In the genomic region with DNA sequence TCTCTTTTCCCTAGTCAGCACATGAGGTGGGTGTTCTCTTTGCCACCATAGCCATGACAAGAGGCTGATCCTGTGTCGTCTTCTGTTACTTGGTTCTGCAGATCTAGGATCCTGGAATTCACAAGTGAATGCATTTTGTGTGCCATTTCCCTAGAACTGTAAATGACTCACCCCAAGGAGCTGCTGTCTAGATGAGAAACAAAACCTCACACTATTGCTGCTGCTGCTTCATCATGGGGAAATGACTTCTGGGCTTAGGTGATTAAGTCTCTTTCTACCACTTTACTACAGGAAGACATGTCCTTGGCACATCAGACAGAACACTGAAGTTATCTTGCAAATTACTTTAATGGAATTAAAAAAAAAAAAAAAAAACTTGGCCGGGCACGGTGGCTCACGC, we compare ENCODE assay signal across 12 cellular contexts. TPM values are rescaled to one million over a fixed set of nuclear protein-coding genes. Genes with fewer than 3 reads are reported as not detected.
DNase-seq lines count a peak whose midpoint lies in the region; ATAC-seq and TF ChIP-seq lines count a peak whose summit lies in the region.
"Had no signal": no experiment of that assay in that cellular context is flagged by ENCODE, and none has a peak within 500 bp of the region (broad histone marks: within the 10 kb centered on the region; RNA-seq: fewer than 3 reads in every experiment).

No MANE protein-coding gene starts in this region.

- TF ChIP-seq POLR2A in upper lobe of left lung (IDR thresholded peaks at IDR 0.05): no peak

- peaks cover 15% of the 10 kb centered on the region for H3K4me1 Mint-ChIP-seq in activated CD8-positive, alpha-beta T cell treated with anti-CD3 and anti-CD28 coated beads for 36 hours (ENCODE audit: low read depth)
- H3K4me1 Mint-ChIP-seq in activated CD8-positive, alpha-beta T cell treated with anti-CD3 and anti-CD28 coated beads, Interleukin-2, amount 10 ng/mL, durations not matched to agents 7 days and 5 days (ENCODE audit: low read depth): peaks cover 3% of the 10 kb centered on the region
- peaks cover 81% of the 10 kb centered on the region for H3K4me1 Mint-ChIP-seq in dendritic cell treated with granulocyte-macrophage colony-stimulating factor and Interleukin-4, amounts not matched to agents 40 ng/mL and 50 ng/mL, for 4 days (ENCODE audit: low read depth)

- TF ChIP-seq EP300 in upper lobe of left lung (IDR thresholded peaks at IDR 0.05): no peak

- H3K9me3 Mint-ChIP-seq in activated CD8-positive, alpha-beta T cell treated with anti-CD3 and anti-CD28 coated beads for 36 hours: no peaks in the 10 kb centered on the region
- no peaks in the 10 kb centered on the region for H3K9me3 Mint-ChIP-seq in activated CD8-positive, alpha-beta T cell treated with anti-CD3 and anti-CD28 coated beads, Interleukin-2, amount 10 ng/mL, durations not matched to agents 7 days and 5 days (ENCODE audit: insufficient read depth)
- no peaks in the 10 kb centered on the region for H3K9me3 Mint-ChIP-seq in dendritic cell treated with granulocyte-macrophage colony-stimulating factor and Interleukin-4, amounts not matched to agents 40 ng/mL and 50 ng/mL, for 4 days

- H3K4me3 ChIP-seq in upper lobe of left lung: no peak overlapping the region

- H3K27ac Mint-ChIP-seq in activated CD8-positive, alpha-beta T cell treated with anti-CD3 and anti-CD28 coated beads for 36 hours: peak overlapping the region; percentile 8
- no peak overlapping the region for H3K27ac Mint-ChIP-seq in activated CD8-positive, alpha-beta T cell treated with anti-CD3 and anti-CD28 coated beads, Interleukin-2, amount 10 ng/mL, durations not matched to agents 7 days and 5 days
- peak overlapping the region; percentile 71 for H3K27ac Mint-ChIP-seq in dendritic cell treated with granulocyte-macrophage colony-stimulating factor and Interleukin-4, amounts not matched to agents 40 ng/mL and 50 ng/mL, for 4 days

- no peaks in the 10 kb centered on the region for H3K27me3 ChIP-seq in upper lobe of left lung

- DNase-seq in activated CD8-positive, alpha-beta T cell treated with anti-CD3 and anti-CD28 coated beads for 36 hours: no peak
- no peak for DNase-seq in activated CD8-positive, alpha-beta T cell treated with anti-CD3 and anti-CD28 coated beads, Interleukin-2, amount 10 ng/mL, durations not matched to agents 7 days and 5 days
- DNase-seq in MV-4-11 (lab: John Stamatoyannopoulos, UW): peak; percentile 76
- DNase-seq in non-pigmented ciliary epithelial cell (ENCODE audit: low read depth): peak; percentile 30
- no peak for DNase-seq in middle frontal gyrus (ENCODE audit: extremely low spot score, low spot score)
- DNase-seq in inferior parietal cortex (ENCODE audit: extremely low spot score): no peak
- no peak for DNase-seq in upper lobe of left lung
- DNase-seq: DND-41, KBM-7, T1000, trophoblast cell had no signal

- H3K27me3 Mint-ChIP-seq in activated CD8-positive, alpha-beta T cell treated with anti-CD3 and anti-CD28 coated beads for 36 hours: no peaks in the 10 kb centered on the region
- H3K27me3 Mint-ChIP-seq in activated CD8-positive, alpha-beta T cell treated with anti-CD3 and anti-CD28 coated beads, Interleukin-2, amount 10 ng/mL, durations not matched to agents 7 days and 5 days (ENCODE audit: low read depth): no peaks in the 10 kb centered on the region
- no peaks in the 10 kb centered on the region for H3K27me3 Mint-ChIP-seq in dendritic cell treated with granulocyte-macrophage colony-stimulating factor and Interleukin-4, amounts not matched to agents 40 ng/mL and 50 ng/mL, for 4 days

- CTCF ChIA-PET in activated CD8-positive, alpha-beta T cell treated with anti-CD3 and anti-CD28 coated beads for 36 hours (lab: Charles Lee): interaction anchor here (1.4 kb wide), 1 partner anchor 20 kb away, joined by 3 read pairs; no protein-coding TSS in a partner anchor
- CTCF ChIA-PET in activated CD8-positive, alpha-beta T cell treated with anti-CD3 and anti-CD28 coated beads, Interleukin-2, amount 10 ng/mL, durations not matched to agents 7 days and 5 days (lab: Charles Lee): no interaction called here

- 94 to 98% methylated on average over 4 of the region's 4 CpGs for WGBS in upper lobe of left lung, 2 donors

- H3K4me1 ChIP-seq in upper lobe of left lung: peaks cover 0 to 7% (median 6%) of the 10 kb centered on the region in 4 donors

- POLR2A ChIA-PET in activated CD8-positive, alpha-beta T cell treated with anti-CD3 and anti-CD28 coated beads for 36 hours (lab: Charles Lee): interaction anchor here (0.7 to 1.1 kb wide), 2 partner anchors 22 to 72 kb away, joined by 3 read pairs; no protein-coding TSS in a partner anchor
- POLR2A ChIA-PET in activated CD8-positive, alpha-beta T cell treated with anti-CD3 and anti-CD28 coated beads, Interleukin-2, amount 10 ng/mL, durations not matched to agents 7 days and 5 days (lab: Charles Lee): no interaction called here

- H3K27ac ChIP-seq in upper lobe of left lung: no peak overlapping the region

- no peaks in the 10 kb centered on the region for H3K36me3 Mint-ChIP-seq in activated CD8-positive, alpha-beta T cell treated with anti-CD3 and anti-CD28 coated beads for 36 hours (ENCODE audit: low read depth)
- H3K36me3 Mint-ChIP-seq in activated CD8-positive, alpha-beta T cell treated with anti-CD3 and anti-CD28 coated beads, Interleukin-2, amount 10 ng/mL, durations not matched to agents 7 days and 5 days (ENCODE audit: low read depth): no peaks in the 10 kb centered on the region
- peaks cover 37% of the 10 kb centered on the region for H3K36me3 Mint-ChIP-seq in dendritic cell treated with granulocyte-macrophage colony-stimulating factor and Interleukin-4, amounts not matched to agents 40 ng/mL and 50 ng/mL, for 4 days (ENCODE audit: low read depth)

- intact Hi-C loops in activated CD8-positive, alpha-beta T cell treated with anti-CD3 and anti-CD28 coated beads for 36 hours (cut with micrococcal nuclease): no loop called here
- intact Hi-C loops in dendritic cell treated with granulocyte-macrophage colony-stimulating factor and Interleukin-4, amounts not matched to agents 40 ng/mL and 50 ng/mL, for 4 days (cut with micrococcal nuclease): no loop called here

- no peak overlapping the region for H3K4me3 Mint-ChIP-seq in activated CD8-positive, alpha-beta T cell treated with anti-CD3 and anti-CD28 coated beads for 36 hours
- H3K4me3 Mint-ChIP-seq in activated CD8-positive, alpha-beta T cell treated with anti-CD3 and anti-CD28 coated beads, Interleukin-2, amount 10 ng/mL, durations not matched to agents 7 days and 5 days: no peak overlapping the region
- H3K4me3 Mint-ChIP-seq in dendritic cell treated with granulocyte-macrophage colony-stimulating factor and Interleukin-4, amounts not matched to agents 40 ng/mL and 50 ng/mL, for 4 days: no peak overlapping the region

- H3K9me3 ChIP-seq in upper lobe of left lung: no peaks in the 10 kb centered on the region

- peak; percentile 71 for ATAC-seq in activated CD8-positive, alpha-beta T cell treated with anti-CD3 and anti-CD28 coated beads for 36 hours
- ATAC-seq in activated CD8-positive, alpha-beta T cell treated with anti-CD3 and anti-CD28 coated beads, Interleukin-2, amount 10 ng/mL, durations not matched to agents 7 days and 5 days: no peak
- no peak for ATAC-seq in upper lobe of left lung (ENCODE audit: low FRiP score in 2 of 2)

- TF ChIP-seq CTCF in activated CD8-positive, alpha-beta T cell treated with anti-CD3 and anti-CD28 coated beads for 36 hours (IDR thresholded peaks at IDR 0.05): no peak
- TF ChIP-seq CTCF in upper lobe of left lung (IDR thresholded peaks at IDR 0.05): no peak

- H3K36me3 ChIP-seq in upper lobe of left lung: no peaks in the 10 kb centered on the region

RNA-seq across cellular contexts. Expression of a gene that starts 54.9 kb away (rescaled TPM):
- 1 to 10 TPM; 4.2 to 4.8 TPM for total RNA-seq in activated CD8-positive, alpha-beta T cell treated with anti-CD3 and anti-CD28 coated beads for 36 hours
- 10 to 100 TPM; 29.3 to 32.7 TPM for total RNA-seq in activated CD8-positive, alpha-beta T cell treated with anti-CD3 and anti-CD28 coated beads, Interleukin-2, amount 10 ng/mL, durations not matched to agents 7 days and 5 days
- total RNA-seq in upper lobe of left lung: 10 to 100 TPM; 29.3 to 56.6 (median 46.7) TPM

Comparison
In these comparisons a context has a peak if more than half of its experiments do, and no peak if none do; other contexts are left out.
1. RNA of a gene that starts 54.9 kb away (total RNA-seq): 29.3 to 56.6 TPM in upper lobe of left lung and 29.3 to 32.7 TPM in activated CD8-positive, alpha-beta T cell treated with anti-CD3 and anti-CD28 coated beads, Interleukin-2, amount 10 ng/mL, durations not matched to agents 7 days and 5 days; 4.2 to 4.8 TPM in activated CD8-positive, alpha-beta T cell treated with anti-CD3 and anti-CD28 coated beads for 36 hours; every median in the first group is over 4 times any median in the second.
2. DNase-seq: peak in MV-4-11 (single experiment) and non-pigmented ciliary epithelial cell (single experiment); none in activated CD8-positive, alpha-beta T cell treated with anti-CD3 and anti-CD28 coated beads for 36 hours (single experiment), activated CD8-positive, alpha-beta T cell treated with anti-CD3 and anti-CD28 coated beads, Interleukin-2, amount 10 ng/mL, durations not matched to agents 7 days and 5 days (single experiment), middle frontal gyrus (single experiment), inferior parietal cortex (single experiment) and upper lobe of left lung (0 of 2).